ENCODE assay signal across 8 cellular contexts in the genomic region with DNA sequence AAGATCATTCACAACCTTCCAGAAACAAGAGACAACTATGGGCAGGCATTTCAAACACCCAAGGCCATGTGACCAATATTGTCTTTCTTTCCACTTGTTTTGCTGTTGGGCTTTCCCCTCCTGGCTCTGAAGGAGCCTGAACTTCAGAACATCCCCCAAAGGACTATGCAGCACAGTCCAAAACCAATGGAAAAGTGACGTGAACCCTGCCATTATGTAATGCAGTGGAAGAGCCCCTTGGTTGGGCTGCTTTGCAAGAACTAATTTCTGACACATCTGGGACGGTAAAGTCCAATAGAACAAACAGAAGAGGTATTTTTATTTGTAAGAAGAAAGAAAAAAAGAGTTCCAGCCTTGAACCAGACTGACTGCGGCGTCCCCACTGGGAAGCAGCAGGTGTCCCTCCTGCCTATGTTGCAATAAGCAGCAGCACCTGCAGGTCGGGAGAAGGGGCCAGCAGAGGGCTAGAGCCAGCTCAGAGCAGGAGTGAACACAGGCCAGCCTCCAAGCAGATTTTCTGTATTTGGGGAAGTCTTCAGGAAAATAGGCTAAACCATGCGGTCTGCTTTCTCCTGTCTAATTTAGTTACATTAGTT.
DNase-seq lines count a peak whose midpoint lies in the region; ATAC-seq, FAIRE-seq and TF ChIP-seq lines count a peak whose summit lies in the region.

No MANE protein-coding gene starts in this region.

- ATAC-seq in pancreas = peak; percentile 99 to 100 (median 100)
- no peak for ATAC-seq in GM19455 (IDR thresholded peaks at IDR 0.05; ENCODE audit: unreplicated experiment)

- no peak for FAIRE-seq in pancreas (lab: Jason Lieb, UNC)

- H3K27me3 ChIP-seq in pancreas = no peaks in the 10 kb centered on the region

- no peak overlapping the region for H3K4me3 ChIP-seq in pancreas

- H3K36me3 ChIP-seq in pancreas = no peaks in the 10 kb centered on the region

- TF ChIP-seq CTCF in GM13976 (IDR thresholded peaks at IDR 0.05; ENCODE audit: borderline replicate concordance, control extremely low read depth, extremely low read depth, insufficient read depth, missing control alignments) (peak; percentile 41), pancreas (IDR thresholded peaks at IDR 0.05) (peak in 3 of 4 donors; percentile 44 to 55 (median 47))

- no peaks in the 10 kb centered on the region for H3K9me3 ChIP-seq in pancreas

- peaks cover 0 to 3% (median 0%) of the 10 kb centered on the region in 3 donors for H3K4me1 ChIP-seq in pancreas

- intact Hi-C loops in pancreas (cut with DNase I) = loop anchor here in 1 of 3 donors (10.0 kb wide), 1 partner anchor 307 kb away; no protein-coding TSS in a partner anchor

- 16 to 21% methylated on average over 6 of the region's 6 CpGs for WGBS in pancreas, 2 donors

- DNase-seq in GM13976 (ENCODE audit: low spot score) (no peak), NCI-H146 treated with DMSO at 0.1 percent for 48 hours (lab: John Stamatoyannopoulos, UW; ENCODE audit: unreplicated experiment) (peak; percentile 54), dermis blood vessel endothelial cell (peak; percentile 33), pancreas (peak; percentile 79 to 90 (median 82)), GF-D8 (lab: John Stamatoyannopoulos, UW) (no peak), COLO829 (ENCODE audit: low spot score) (no peak), LoVo (ENCODE audit: low spot score) (no peak)

- H3K27ac ChIP-seq in pancreas = peak overlapping the region in 1 of 4 donors; percentile 25

- in situ Hi-C loops in GM13976 (cut with MboI; ENCODE audit: low sequenced_read_pairs, unreplicated experiment) = no loop called here

Comparison
In these comparisons a context has a peak if more than half of its experiments do, and no peak if none do; other contexts are left out.
1. DNase-seq: peak in NCI-H146 treated with DMSO at 0.1 percent for 48 hours (single experiment), dermis blood vessel endothelial cell (single experiment) and pancreas (6 of 6); none in GM13976 (single experiment), GF-D8 (single experiment), COLO829 (single experiment) and LoVo (single experiment).